18 cellular contexts compared by ENCODE assay signal in genomic region chr5:94469889-94470288, GRCh38.
DNase-seq lines count a peak whose midpoint lies in the region; ATAC-seq and TF ChIP-seq lines count a peak whose summit lies in the region.
"Had no signal": no experiment of that assay in that cellular context is flagged by ENCODE, and none has a peak within 500 bp of the region (broad histone marks: within the 10 kb centered on the region; RNA-seq: fewer than 3 reads in every experiment).

No MANE protein-coding gene starts in this region.

- no peak overlapping the region for H3K4me3 Mint-ChIP-seq in HFFc6
- H3K4me3 Mint-ChIP-seq: CD4-positive, alpha-beta memory T cell; H9; IgD-negative memory B cell; memory B cell; stimulated activated naive B cell treated with anti-CD40 and anti-IgM and Interleukin-4, amounts not matched to agents 10 μg/mL and 1 μg/mL and 100 μg/mL, for 72 hours had no signal

- H3K27ac Mint-ChIP-seq in HFFc6, result no peak overlapping the region
- H3K27ac Mint-ChIP-seq: CD4-positive, alpha-beta memory T cell; H9; IgD-negative memory B cell; memory B cell; stimulated activated naive B cell treated with anti-CD40 and anti-IgM and Interleukin-4, amounts not matched to agents 10 μg/mL and 1 μg/mL and 100 μg/mL, for 72 hours had no signal

- peaks cover 6% of the 10 kb centered on the region; the same call in 1 of the 2 replicates for H3K4me1 Mint-ChIP-seq in HFFc6 (ENCODE audit: low read depth)
- H3K4me1 Mint-ChIP-seq: CD4-positive, alpha-beta memory T cell; IgD-negative memory B cell; memory B cell; stimulated activated naive B cell treated with anti-CD40 and anti-IgM and Interleukin-4, amounts not matched to agents 10 μg/mL and 1 μg/mL and 100 μg/mL, for 72 hours had no signal

- DNase-seq in AG20443 (ENCODE audit: low spot score) (peak; percentile 29), HFFc6 (peak; percentile 25), NCI-H748 (lab: John Stamatoyannopoulos, UW; ENCODE audit: unreplicated experiment) (peak; percentile 92), fibroblast of the conjunctiva (ENCODE audit: low read depth) (peak; percentile 68), C1 segment of cervical spinal cord (lab: John Stamatoyannopoulos, UW) (no peak), GF-D8 (lab: John Stamatoyannopoulos, UW) (no peak)
- DNase-seq in effector CD8-positive, alpha-beta T cell (lab: John Stamatoyannopoulos, UW), result no peak
- DNase-seq: activated CD8-positive, alpha-beta memory T cell treated with anti-CD3 and anti-CD28 coated beads, Interleukin-2, amount 50 U/mL, for 48 hours; adrenal gland; CD4-positive, alpha-beta memory T cell; effector memory CD4-positive, alpha-beta T cell; H9; hippocampal formation; SIG-M5; stimulated activated naive B cell treated with anti-CD40 and anti-IgM and Interleukin-4, amounts not matched to agents 10 μg/mL and 1 μg/mL and 100 μg/mL, for 72 hours had no signal

- ATAC-seq in HG02938 (IDR thresholded peaks at IDR 0.05; ENCODE audit: unreplicated experiment), result no peak
- ATAC-seq: stimulated activated naive B cell treated with anti-CD40 and anti-IgM and Interleukin-4, amounts not matched to agents 10 μg/mL and 1 μg/mL and 100 μg/mL, for 72 hours had no signal

- no peaks in the 10 kb centered on the region for H3K27me3 Mint-ChIP-seq in HFFc6 (ENCODE audit: insufficient read depth)
- H3K27me3 Mint-ChIP-seq: CD4-positive, alpha-beta memory T cell; IgD-negative memory B cell; memory B cell; stimulated activated naive B cell treated with anti-CD40 and anti-IgM and Interleukin-4, amounts not matched to agents 10 μg/mL and 1 μg/mL and 100 μg/mL, for 72 hours had no signal

- TF ChIP-seq CTCF in HFFc6 (IDR thresholded peaks at IDR 0.05), result no peak

- no peaks in the 10 kb centered on the region for H3K36me3 Mint-ChIP-seq in HFFc6 (ENCODE audit: low read depth)
- H3K36me3 Mint-ChIP-seq: memory B cell had no signal

- H3K9me3 Mint-ChIP-seq in HFFc6, result no peaks in the 10 kb centered on the region
- H3K9me3 Mint-ChIP-seq: CD4-positive, alpha-beta memory T cell; H9; IgD-negative memory B cell; memory B cell; stimulated activated naive B cell treated with anti-CD40 and anti-IgM and Interleukin-4, amounts not matched to agents 10 μg/mL and 1 μg/mL and 100 μg/mL, for 72 hours had no signal

Comparison
In these comparisons a context has a peak if more than half of its experiments do, and no peak if none do; other contexts are left out.
1. DNase-seq: peak in AG20443 (single experiment), HFFc6 (single experiment), NCI-H748 (single experiment) and fibroblast of the conjunctiva (single experiment); none in C1 segment of cervical spinal cord (0 of 14), GF-D8 (single experiment) and effector CD8-positive, alpha-beta T cell (single experiment).